Comparison of ENCODE assay signal across 21 cellular contexts in genomic region chrX:56968980-56969379, GRCh38. TPM values are rescaled to one million over a fixed set of nuclear protein-coding genes. Genes with fewer than 3 reads are reported as not detected.
DNase-seq lines count a peak whose midpoint lies in the region; ATAC-seq and TF ChIP-seq lines count a peak whose summit lies in the region.
"Had no signal": no experiment of that assay in that cellular context is flagged by ENCODE, and none has a peak within 500 bp of the region (broad histone marks: within the 10 kb centered on the region; RNA-seq: fewer than 3 reads in every experiment).

No MANE protein-coding gene starts in this region.

- H3K4me2 ChIP-seq in mesenchymal stem cell (ENCODE audit: low read length, poor library complexity, severe bottlenecking) = no peak overlapping the region

- H2BK12ac ChIP-seq in mesenchymal stem cell (ENCODE audit: low read length in 2 of 2) = no peak overlapping the region

- no peak overlapping the region for H3K4ac ChIP-seq in mesenchymal stem cell (ENCODE audit: low read depth in 1 of 2, low read length in 2 of 2)

- WGBS in mesenchymal stem cell = no CpG with 5 or more reads among the region's 1 CpG

- no peak overlapping the region for H2BK5ac ChIP-seq in mesenchymal stem cell (ENCODE audit: low read depth, low read length, poor library complexity, severe bottlenecking)

- no peak overlapping the region for H2BK120ac ChIP-seq in mesenchymal stem cell (ENCODE audit: low read depth, low read length)

- no peak overlapping the region for H3K9ac ChIP-seq in mesenchymal stem cell (ENCODE audit: low read length)

- H2AK5ac ChIP-seq in mesenchymal stem cell (ENCODE audit: low read length, severe bottlenecking) = no peak overlapping the region

- H3K14ac ChIP-seq in mesenchymal stem cell (ENCODE audit: low read length in 2 of 2) = no peak overlapping the region

- peaks cover 0 to 18% of the 10 kb centered on the region in 2 experiments for H3K27me3 ChIP-seq in mesenchymal stem cell (ENCODE audit: control insufficient read depth in 1 of 2, insufficient read depth in 1 of 2, low read length in 2 of 2)

- H2AFZ ChIP-seq in mesenchymal stem cell (ENCODE audit: low read depth, low read length) = no peak overlapping the region

- no peak overlapping the region for H2BK15ac ChIP-seq in mesenchymal stem cell (ENCODE audit: low read depth, poor library complexity, severe bottlenecking)

- H3K79me1 ChIP-seq in mesenchymal stem cell (replicated peaks; ENCODE audit: low read length, poor library complexity, severe bottlenecking) = no peaks in the 10 kb centered on the region

- H4K91ac ChIP-seq in mesenchymal stem cell (ENCODE audit: low read length) = no peak overlapping the region

- no peak for ATAC-seq in GM19463 (IDR thresholded peaks at IDR 0.05; ENCODE audit: unreplicated experiment)
- ATAC-seq: T-helper 17 cell had no signal

- H3K9me3 ChIP-seq in mesenchymal stem cell (ENCODE audit: control insufficient read depth, low read length) = no peaks in the 10 kb centered on the region
- H3K9me3 ChIP-seq: Caco-2 had no signal

- H3K4me3 ChIP-seq in choroid plexus epithelial cell (ENCODE audit: low read depth, low read length) (no peak overlapping the region), mesenchymal stem cell (ENCODE audit: insufficient read depth in 1 of 2, low read depth in 1 of 2, low read length in 2 of 2) (no peak overlapping the region)

- H3K23ac ChIP-seq in mesenchymal stem cell (ENCODE audit: low read length in 2 of 2) = no peak overlapping the region

- no peaks in the 10 kb centered on the region for H3K4me1 ChIP-seq in mesenchymal stem cell (ENCODE audit: control insufficient read depth, insufficient read depth, low read depth, low read length)
- H3K4me1 ChIP-seq: Caco-2 had no signal

- H3K27ac ChIP-seq in mesenchymal stem cell (ENCODE audit: low read length, poor library complexity, severe bottlenecking) = no peak overlapping the region
- H3K27ac ChIP-seq: HL-60 had no signal

- peaks cover 0 to 12% of the 10 kb centered on the region in 2 experiments for H3K36me3 ChIP-seq in mesenchymal stem cell (ENCODE audit: control insufficient read depth in 1 of 2, insufficient read depth in 2 of 2, low read depth in 1 of 2, low read length in 2 of 2)

- H3K18ac ChIP-seq in mesenchymal stem cell (ENCODE audit: low read depth in 1 of 2, low read length in 2 of 2) = no peak overlapping the region

- DNase-seq in EL = peak; percentile 15
- peak; percentile 30 for DNase-seq in M059J (ENCODE audit: low read depth)
- peak; percentile 15 for DNase-seq in choroid plexus epithelial cell (ENCODE audit: low read depth)
- peak; percentile 27 for DNase-seq in mesenchymal stem cell
- DNase-seq in activated naive CD4-positive, alpha-beta T cell treated with Interleukin-2 at 50 U/mL for 16 hours = no peak
- DNase-seq in NCI-H345 (lab: John Stamatoyannopoulos, UW) = no peak
- no peak for DNase-seq in T-helper 1 cell
- DNase-seq: Caco-2; CD4-positive, CD25-positive, alpha-beta regulatory T cell; H7; NCI-H1417 treated with DMSO at 0.1 percent for 48 hours; NCI-H1930; NCI-H446; NCI-H69; NK-92 treated with Interleukin-12 subunit alpha and Interleukin-12 subunit beta, amount 100 ng/mL, for 24 hours; RPMI8226; SIG-M5; T-helper 17 cell had no signal

- no peak overlapping the region for H4K8ac ChIP-seq in mesenchymal stem cell (ENCODE audit: low read length)

- no peak for TF ChIP-seq CTCF in choroid plexus epithelial cell (conservative IDR thresholded peaks at IDR 0.05; ENCODE audit: low read depth, low read length)

RNA-seq across cellular contexts. Expression of gene SPIN3, which starts 26.4 kb away (rescaled TPM):
- 6.6 and 7.7 TPM in 2 replicates for total RNA-seq in M059J (2014; rRNA removed; shearing (Covaris generic))
- 3.6 TPM for polyA plus RNA-seq in mesenchymal stem cell (2013, experiment 1 of 2)
- 3.1 TPM for polyA plus RNA-seq in mesenchymal stem cell (2013, experiment 2 of 2)
- total RNA-seq: OCI-LY7 had no signal

Comparison
In these comparisons a context has a peak if more than half of its experiments do, and no peak if none do; other contexts are left out.
1. DNase-seq: peak in EL (single experiment), M059J (single experiment), choroid plexus epithelial cell (single experiment) and mesenchymal stem cell (single experiment); none in activated naive CD4-positive, alpha-beta T cell treated with Interleukin-2 at 50 U/mL for 16 hours (single experiment), NCI-H345 (single experiment) and T-helper 1 cell (0 of 5).